Comparison of ENCODE assay signal across 1 cellular context in the genomic region with DNA sequence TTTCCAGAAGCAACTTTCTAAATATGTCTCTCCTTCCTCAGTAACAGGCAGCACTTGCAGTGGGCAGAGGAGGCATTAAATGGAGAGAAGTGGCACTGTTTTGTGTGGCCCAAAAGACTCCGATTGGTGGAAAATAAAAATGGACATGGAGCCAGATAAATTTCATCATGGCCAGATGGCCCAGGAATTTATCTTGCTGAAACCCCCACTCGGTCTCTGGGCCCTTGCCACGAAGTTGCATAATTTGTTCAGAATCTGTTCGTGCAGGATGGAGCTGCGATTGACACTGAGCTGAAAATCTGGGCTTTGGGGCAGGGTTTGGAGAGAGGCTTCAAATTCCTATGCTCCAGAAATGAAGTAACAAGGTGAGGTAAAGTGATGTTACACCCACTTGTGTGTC.
TF ChIP-seq lines count a peak whose summit lies in the region.

No MANE protein-coding gene starts in this region.

TF ChIP-seq in GM23338, 12 proteins besides CTCF, POLR2A, EP300 and RAD21 (continued from another document):
- TF ChIP-seq, protein P1, sequence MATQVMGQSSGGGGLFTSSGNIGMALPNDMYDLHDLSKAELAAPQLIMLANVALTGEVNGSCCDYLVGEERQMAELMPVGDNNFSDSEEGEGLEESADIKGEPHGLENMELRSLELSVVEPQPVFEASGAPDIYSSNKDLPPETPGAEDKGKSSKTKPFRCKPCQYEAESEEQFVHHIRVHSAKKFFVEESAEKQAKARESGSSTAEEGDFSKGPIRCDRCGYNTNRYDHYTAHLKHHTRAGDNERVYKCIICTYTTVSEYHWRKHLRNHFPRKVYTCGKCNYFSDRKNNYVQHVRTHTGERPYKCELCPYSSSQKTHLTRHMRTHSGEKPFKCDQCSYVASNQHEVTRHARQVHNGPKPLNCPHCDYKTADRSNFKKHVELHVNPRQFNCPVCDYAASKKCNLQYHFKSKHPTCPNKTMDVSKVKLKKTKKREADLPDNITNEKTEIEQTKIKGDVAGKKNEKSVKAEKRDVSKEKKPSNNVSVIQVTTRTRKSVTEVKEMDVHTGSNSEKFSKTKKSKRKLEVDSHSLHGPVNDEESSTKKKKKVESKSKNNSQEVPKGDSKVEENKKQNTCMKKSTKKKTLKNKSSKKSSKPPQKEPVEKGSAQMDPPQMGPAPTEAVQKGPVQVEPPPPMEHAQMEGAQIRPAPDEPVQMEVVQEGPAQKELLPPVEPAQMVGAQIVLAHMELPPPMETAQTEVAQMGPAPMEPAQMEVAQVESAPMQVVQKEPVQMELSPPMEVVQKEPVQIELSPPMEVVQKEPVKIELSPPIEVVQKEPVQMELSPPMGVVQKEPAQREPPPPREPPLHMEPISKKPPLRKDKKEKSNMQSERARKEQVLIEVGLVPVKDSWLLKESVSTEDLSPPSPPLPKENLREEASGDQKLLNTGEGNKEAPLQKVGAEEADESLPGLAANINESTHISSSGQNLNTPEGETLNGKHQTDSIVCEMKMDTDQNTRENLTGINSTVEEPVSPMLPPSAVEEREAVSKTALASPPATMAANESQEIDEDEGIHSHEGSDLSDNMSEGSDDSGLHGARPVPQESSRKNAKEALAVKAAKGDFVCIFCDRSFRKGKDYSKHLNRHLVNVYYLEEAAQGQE (IDR thresholded peaks at IDR 0.05; ENCODE audit: unreplicated experiment) = no peak
- TF ChIP-seq ZNF114 (CRISPR knock-in tag; IDR thresholded peaks at IDR 0.05) (no peak), ZNF331 (CRISPR knock-in tag; IDR thresholded peaks at IDR 0.05; ENCODE audit: low read depth) (no peak)
